Comparison of ENCODE assay signal across 11 cellular contexts in genomic region chrX:45445745-45446412, GRCh38.
A peak's percentile ranks its signal among the peaks of the same experiment; 100 is the strongest.
DNase-seq lines count a peak whose midpoint lies in the region; ATAC-seq and TF ChIP-seq lines count a peak whose summit lies in the region.
"Had no signal": no experiment of that assay in that cellular context is flagged by ENCODE, and none has a peak within 500 bp of the region (broad histone marks: within the 10 kb centered on the region; RNA-seq: fewer than 3 reads in every experiment).

No MANE protein-coding gene starts in this region.

- H3K27me3 Mint-ChIP-seq in mesothelial cell of epicardium (ENCODE audit: low read depth): no peaks in the 10 kb centered on the region

- peaks cover 38% of the 10 kb centered on the region for H3K9me3 Mint-ChIP-seq in mesothelial cell of epicardium
- H3K9me3 Mint-ChIP-seq: activated naive CD4-positive, alpha-beta T cell treated with anti-CD3 and anti-CD28 coated beads for 36 hours had no signal

- H3K4me1 Mint-ChIP-seq in mesothelial cell of epicardium: peaks cover 17% of the 10 kb centered on the region

- H3K4me3 ChIP-seq in cardiac fibroblast (replicated peaks in 1 of 2; ENCODE audit: low read depth in 2 of 2, low read length in 2 of 2): no peak overlapping the region
- H3K4me3 ChIP-seq: right lobe of liver had no signal

- no peak overlapping the region for H3K4me3 Mint-ChIP-seq in mesothelial cell of epicardium
- H3K4me3 Mint-ChIP-seq: activated naive CD4-positive, alpha-beta T cell treated with anti-CD3 and anti-CD28 coated beads for 36 hours had no signal

- DNase-seq in Caki2 (ENCODE audit: low read depth): peak; percentile 71
- peak; percentile 80 for DNase-seq in MV-4-11 (lab: John Stamatoyannopoulos, UW)
- peak; percentile 72 to 82 for DNase-seq in cardiac fibroblast (ENCODE audit: low read depth in 2 of 2)
- peak; percentile 41 for DNase-seq in non-pigmented ciliary epithelial cell (ENCODE audit: low read depth)
- no peak for DNase-seq in GM13977 (ENCODE audit: low spot score)
- no peak for DNase-seq in activated effector memory CD4-positive, alpha-beta T cell treated with anti-CD3 and anti-CD28 coated beads, Interleukin-2, amount 50 U/mL, for 16 hours
- DNase-seq in mesothelial cell of epicardium (ENCODE audit: low spot score in 2 of 2, unreplicated experiment in 2 of 2): no peak
- DNase-seq: activated naive CD4-positive, alpha-beta T cell treated with anti-CD3 and anti-CD28 coated beads for 36 hours; right lobe of liver had no signal

- no peak for ATAC-seq in HG03439 (IDR thresholded peaks at IDR 0.05; ENCODE audit: unreplicated experiment)
- ATAC-seq: Right ventricle myocardium inferior had no signal

- TF ChIP-seq CTCF in cardiac fibroblast (IDR thresholded peaks at IDR 0.05; ENCODE audit: low read depth, low read length) (no peak), GM13977 (IDR thresholded peaks at IDR 0.05; ENCODE audit: extremely low read depth, insufficient read depth, missing control alignments) (no peak), mesothelial cell of epicardium (IDR thresholded peaks at IDR 0.05; ENCODE audit: unreplicated experiment) (no peak)

- in situ Hi-C loops in Caki2 (cut with HindIII; ENCODE audit: low pct_unique_long_range_greater_than_20kb, low sequenced_read_pairs): no loop called here
- in situ Hi-C loops in GM13977 (cut with MboI; ENCODE audit: low pct_unique_long_range_greater_than_20kb, low sequenced_read_pairs, unreplicated experiment): no loop called here

- H3K27ac Mint-ChIP-seq in mesothelial cell of epicardium: no peak overlapping the region
- H3K27ac Mint-ChIP-seq: activated naive CD4-positive, alpha-beta T cell treated with anti-CD3 and anti-CD28 coated beads for 36 hours had no signal

- no peaks in the 10 kb centered on the region for H3K36me3 Mint-ChIP-seq in mesothelial cell of epicardium

Comparison
In these comparisons a context has a peak if more than half of its experiments do, and no peak if none do; other contexts are left out.
1. DNase-seq: peak in Caki2 (single experiment), MV-4-11 (single experiment), cardiac fibroblast (2 of 2) and non-pigmented ciliary epithelial cell (single experiment); none in GM13977 (single experiment), activated effector memory CD4-positive, alpha-beta T cell treated with anti-CD3 and anti-CD28 coated beads, Interleukin-2, amount 50 U/mL, for 16 hours (single experiment) and mesothelial cell of epicardium (0 of 2).